ENCODE assay signal across 24 cellular contexts in genomic region chr12:102481705-102482104, GRCh38. TPM values are rescaled to one million over a fixed set of nuclear protein-coding genes. Genes with fewer than 3 reads are reported as not detected.
DNase-seq lines count a peak whose midpoint lies in the region; ATAC-seq, FAIRE-seq and TF ChIP-seq lines count a peak whose summit lies in the region.
"Had no signal": no experiment of that assay in that cellular context is flagged by ENCODE, and none has a peak within 500 bp of the region (broad histone marks: within the 10 kb centered on the region; RNA-seq: fewer than 3 reads in every experiment).

No MANE protein-coding gene starts in this region.

- H3K27me3 Mint-ChIP-seq in memory B cell (no peaks in the 10 kb centered on the region), H9 (ENCODE audit: low read depth) (no peaks in the 10 kb centered on the region)
- H3K27me3 Mint-ChIP-seq: activated naive CD8-positive, alpha-beta T cell treated with anti-CD3 and anti-CD28 coated beads, Interleukin-2, amount 10 ng/mL, durations not matched to agents 7 days and 5 days had no signal

- peaks cover 7 to 47% (median 25%) of the 10 kb centered on the region in 4 donors for H3K4me1 ChIP-seq in liver (ENCODE audit: control insufficient read depth in 4 of 4, insufficient read depth in 4 of 4, low read length in 3 of 4)
- H3K4me1 ChIP-seq in HepG2 (ENCODE audit: insufficient read depth, low read length), result no peaks in the 10 kb centered on the region
- H3K4me1 ChIP-seq in H9 (ENCODE audit: insufficient read depth, low read length), result no peaks in the 10 kb centered on the region; the same call in 1 of the 2 replicates

- peaks cover 0 to 6% (median 0%) of the 10 kb centered on the region in 4 donors for H3K9me3 ChIP-seq in liver (ENCODE audit: control insufficient read depth in 4 of 4, low read length in 3 of 4)
- no peaks in the 10 kb centered on the region for H3K9me3 ChIP-seq in HepG2 (ENCODE audit: low read length)
- no peaks in the 10 kb centered on the region for H3K9me3 ChIP-seq in H9 (ENCODE audit: control insufficient read depth, low read depth, low read length)
- H3K9me3 ChIP-seq: gastroesophageal sphincter, transverse colon had no signal

- H3K18ac ChIP-seq in H9 (ENCODE audit: insufficient read length, low read depth, low read length), result no peak overlapping the region

- H3K27ac ChIP-seq in liver (ENCODE audit: low read depth in 1 of 2, low read length in 2 of 2) (peak overlapping the region; percentile 71 to 76), HepG2 (ENCODE audit: extremely low read length, insufficient read depth, low read length) (no peak overlapping the region), H9 (ENCODE audit: insufficient read length, low read depth, low read length) (no peak overlapping the region)
- H3K27ac ChIP-seq: SJSA1, VCaP had no signal

- BruUV-seq in HepG2 (replicated peaks; lab: Mats Ljungman, UMichigan), result no TSS peak

- H4K20me1 ChIP-seq in HepG2 (ENCODE audit: insufficient read depth, low read length) (no peaks in the 10 kb centered on the region), H9 (ENCODE audit: control insufficient read depth, insufficient read depth, insufficient read length) (no peaks in the 10 kb centered on the region)

- H3K9me3 Mint-ChIP-seq in memory B cell (no peaks in the 10 kb centered on the region), H9 (no peaks in the 10 kb centered on the region)

- H3K4me2 ChIP-seq in HepG2 (ENCODE audit: low read depth, low read length) (no peak overlapping the region), H9 (ENCODE audit: insufficient read depth, insufficient read length, low read length) (no peak overlapping the region)

- H3T11ph ChIP-seq in H9 (ENCODE audit: low read length), result no peak overlapping the region

- H4K5ac ChIP-seq in H9 (ENCODE audit: insufficient read length, low read depth, low read length), result no peak overlapping the region

- H3K56ac ChIP-seq in H9 (ENCODE audit: insufficient read length, low read depth, low read length), result no peak overlapping the region

- H3K4me1 Mint-ChIP-seq in memory B cell, result peaks cover 15% of the 10 kb centered on the region
- peaks cover 7 to 10% of the 10 kb centered on the region in 2 experiments for H3K4me1 Mint-ChIP-seq in H9

- H3K79me2 ChIP-seq in HepG2 (ENCODE audit: insufficient read depth, low read length), result no peaks in the 10 kb centered on the region
- H3K79me2 ChIP-seq in H9 (ENCODE audit: insufficient read depth, low read length), result no peaks in the 10 kb centered on the region

- CTCF ChIA-PET in HepG2 (lab: Yijun Ruan, JAX; ENCODE audit: low intra/inter-chr PET ratio, low total read pairs), result no interaction called here

- no peak overlapping the region for H2AFZ ChIP-seq in HepG2 (ENCODE audit: low read length)
- H2AFZ ChIP-seq in H9 (ENCODE audit: low read length), result no peak overlapping the region

- H3K27me3 ChIP-seq in liver (ENCODE audit: control insufficient read depth in 4 of 4, insufficient read depth in 4 of 4, low read length in 3 of 4), result no peaks in the 10 kb centered on the region
- H3K27me3 ChIP-seq in HepG2 (ENCODE audit: control insufficient read depth in 1 of 2, insufficient read depth in 2 of 2, low read length in 2 of 2), result no peaks in the 10 kb centered on the region
- no peaks in the 10 kb centered on the region for H3K27me3 ChIP-seq in H9 (ENCODE audit: insufficient read depth, low read length)
- H3K27me3 ChIP-seq: gastroesophageal sphincter, SJSA1, transverse colon had no signal

- POLR2A ChIA-PET in HepG2 (lab: Yijun Ruan, JAX), result no interaction called here

- H3K4me3 ChIP-seq in liver (ENCODE audit: low read depth in 1 of 3, low read length in 3 of 3) (peak overlapping the region in 1 of 3 donors; percentile 5), HepG2 (replicated peaks in 1 of 3; ENCODE audit: insufficient read depth in 1 of 3, low read depth in 2 of 3, low read length in 3 of 3) (no peak overlapping the region)
- H3K4me3 ChIP-seq: gastroesophageal sphincter, SJSA1, transverse colon had no signal

- TF ChIP-seq POLR2A in HepG2 (IDR thresholded peaks at IDR 0.05; ENCODE audit: insufficient read depth in 1 of 2, low read depth in 2 of 2, low read length in 2 of 2) (no peak), erythroblast (IDR thresholded peaks at IDR 0.05; ENCODE audit: low read length) (no peak)

- no peak overlapping the region for H3K4ac ChIP-seq in H9 (ENCODE audit: low read depth, low read length)

- H4K8ac ChIP-seq in H9 (replicated peaks; ENCODE audit: insufficient read length, low read depth, low read length), result no peak overlapping the region

- no peak overlapping the region for H3K9ac ChIP-seq in liver (ENCODE audit: low read depth in 1 of 2, low read length in 2 of 2)
- H3K9ac ChIP-seq in HepG2 (ENCODE audit: insufficient read depth, low read depth, low read length), result no peak overlapping the region
- no peak overlapping the region for H3K9ac ChIP-seq in H9 (ENCODE audit: extremely low read depth, insufficient read length, low read length)

- no peak overlapping the region for H2BK5ac ChIP-seq in H9 (ENCODE audit: insufficient read length, low read length)

- H2AK5ac ChIP-seq in H9 (ENCODE audit: insufficient read length, low read length), result no peak overlapping the region

- H3K4me3 Mint-ChIP-seq in memory B cell (no peak overlapping the region), H9 (no peak overlapping the region)
- H3K4me3 Mint-ChIP-seq: activated naive CD8-positive, alpha-beta T cell treated with anti-CD3 and anti-CD28 coated beads, Interleukin-2, amount 10 ng/mL, durations not matched to agents 7 days and 5 days had no signal

- H2BK20ac ChIP-seq in H9 (ENCODE audit: low read depth, low read length, poor library complexity, severe bottlenecking), result no peak overlapping the region

- no peak overlapping the region for H3K14ac ChIP-seq in H9 (ENCODE audit: insufficient read depth, low read length)

- no peaks in the 10 kb centered on the region for H3K79me1 ChIP-seq in H9 (ENCODE audit: insufficient read depth, low read depth, low read length, poor library complexity, severe bottlenecking)

- no peak overlapping the region for H2BK120ac ChIP-seq in H9 (ENCODE audit: low read depth, low read length, poor library complexity, severe bottlenecking)

- no peak overlapping the region for H2BK15ac ChIP-seq in H9 (ENCODE audit: low read depth, low read length)

- H3K36me3 Mint-ChIP-seq in memory B cell (no peaks in the 10 kb centered on the region), H9 (ENCODE audit: insufficient read depth in 1 of 3, low read depth in 3 of 3) (no peaks in the 10 kb centered on the region; a peak in 1 of 7 replicates)

- TF ChIP-seq EP300 in HepG2 (IDR thresholded peaks at IDR 0.05; ENCODE audit: low read depth in 2 of 2, low read length in 2 of 2) (no peak), HepG2 (CRISPR knock-in tag; IDR thresholded peaks at IDR 0.05; ENCODE audit: borderline replicate concordance) (no peak)

- in situ Hi-C loops in HepG2 (cut with HindIII; ENCODE audit: extremely low pct_ligation_motif_present, low pct_unique_long_range_greater_than_20kb), result loop anchor here (5.0 to 25.0 kb wide), 2 partner anchors 169 to 539 kb away; no protein-coding TSS in a partner anchor
- in situ Hi-C loops in SK-MEL-5 (cut with HindIII; ENCODE audit: low pct_unique_long_range_greater_than_20kb, low sequenced_read_pairs), result no loop called here

- TF ChIP-seq CTCF in liver (IDR thresholded peaks at IDR 0.05; ENCODE audit: low read depth, low read length, missing input control) (no peak), HepG2 (CRISPR knock-in tag; IDR thresholded peaks at IDR 0.05) (no peak), H9 (conservative IDR thresholded peaks at IDR 0.05) (no peak)

- no peak overlapping the region for H3K23ac ChIP-seq in H9 (ENCODE audit: insufficient read length, low read depth, low read length)

- DNase-seq in HepG2 (ENCODE audit: low spot score) (no peak), SK-MEL-5 (ENCODE audit: low read depth, low spot score) (peak; percentile 78), memory B cell (ENCODE audit: low spot score in 2 of 2) (no peak), globus pallidus (ENCODE audit: low spot score) (no peak), erythroblast (lab: John Stamatoyannopoulos, UW) (no peak), H9 (no peak)
- DNase-seq: activated CD4-positive, alpha-beta T cell treated with anti-CD3 and anti-CD28 coated beads, Interleukin-2, amount 50 U/mL, for 1 hour; activated naive CD8-positive, alpha-beta T cell treated with anti-CD3 and anti-CD28 coated beads, Interleukin-2, amount 10 ng/mL, durations not matched to agents 7 days and 5 days; effector CD8-positive, alpha-beta T cell; Kasumi-1; kidney; NCI-H1092; nucleus accumbens; stimulated activated CD4-positive, alpha-beta T cell treated with anti-CD3 and anti-CD28 coated beads, Interleukin-4, amount 100 ng/mL, for 24 hours; stimulated activated naive CD8-positive, alpha-beta T cell treated with anti-CD3 and anti-CD28 coated beads, Interleukin-15, Interleukin-2, amounts not matched to agents 100 U/mL and 50 U/mL, for 24 hours; transverse colon had no signal

- ATAC-seq in HepG2 (no peak), memory B cell (ENCODE audit: low read depth) (no peak), HG03442 (IDR thresholded peaks at IDR 0.05; ENCODE audit: unreplicated experiment) (no peak)
- ATAC-seq: esophagus mucosa; gastroesophageal sphincter; stimulated activated naive CD8-positive, alpha-beta T cell treated with anti-CD3 and anti-CD28 coated beads, Interleukin-15, Interleukin-2, amounts not matched to agents 100 U/mL and 50 U/mL, for 24 hours had no signal

- H3K23me2 ChIP-seq in H9 (ENCODE audit: insufficient read length, low read depth, low read length, poor library complexity, severe bottlenecking), result no peaks in the 10 kb centered on the region

- no peak for FAIRE-seq in HepG2 (lab: Jason Lieb, UNC)
- FAIRE-seq: kidney had no signal

- intact Hi-C loops in HepG2 (cut with micrococcal nuclease; ENCODE audit: unreplicated experiment), result loop anchor here (10.0 kb wide), 1 partner anchor 387 kb away; no protein-coding TSS in a partner anchor

- no peak overlapping the region for H2BK12ac ChIP-seq in H9 (ENCODE audit: insufficient read length, low read depth, low read length)

- no peaks in the 10 kb centered on the region for H3K36me3 ChIP-seq in liver (ENCODE audit: control insufficient read depth in 4 of 4, insufficient read depth in 3 of 4, low read depth in 1 of 4, low read length in 3 of 4)
- H3K36me3 ChIP-seq in HepG2 (replicated peaks in 1 of 2; ENCODE audit: control insufficient read depth in 1 of 2, insufficient read depth in 2 of 2, low read length in 2 of 2), result no peaks in the 10 kb centered on the region
- H3K36me3 ChIP-seq: gastroesophageal sphincter, SJSA1, transverse colon had no signal

- H3K27ac Mint-ChIP-seq in memory B cell (peak overlapping the region; percentile 86), H9 (no peak overlapping the region)
- H3K27ac Mint-ChIP-seq: activated naive CD8-positive, alpha-beta T cell treated with anti-CD3 and anti-CD28 coated beads, Interleukin-2, amount 10 ng/mL, durations not matched to agents 7 days and 5 days had no signal

- TF ChIP-seq RAD21 in liver (IDR thresholded peaks at IDR 0.05) (peak; percentile 44 to 48), HepG2 (CRISPR knock-in tag; IDR thresholded peaks at IDR 0.05) (no peak)

- no peak overlapping the region for H4K91ac ChIP-seq in H9 (ENCODE audit: insufficient read length, low read depth, low read length)

RNA-seq across cellular contexts. Expression of gene IGF1, which starts 1.3 kb away (rescaled TPM):
- total RNA-seq in liver (10 to 100 TPM in 1 of 2 donors, under 1 TPM in 1; 0.61 to 42.8 TPM), HepG2 (2016; rRNA removed; fragmentation: Illumina TruSeq; extraction: Trizol) (not detected in 2 replicates), H9 (2021) (not detected in 2 replicates)
- polyA plus RNA-seq in liver (100 to 1,000 TPM in 1 of 2 donors, 10 to 100 TPM in 1; 23.7 to 118 TPM), HepG2 (2011; rRNA removed) (not detected in 2 replicates)
- not detected in 2 replicates for total RNA-seq in HepG2 (2016; cell fraction: cytosol; rRNA removed; fragmentation: Illumina TruSeq; extraction: Trizol; ENCODE audit: low read depth)
- not detected in 2 replicates for total RNA-seq in HepG2 (2016; cell fraction: insoluble cytoplasmic fraction; rRNA removed; fragmentation: Illumina TruSeq; extraction: Trizol)
- total RNA-seq in HepG2 (2016; cell fraction: membrane; rRNA removed; fragmentation: Illumina TruSeq; extraction: Trizol), result not detected in 2 replicates
- total RNA-seq in HepG2 (2016; cell fraction: nucleus; rRNA removed; fragmentation: Illumina TruSeq; extraction: Trizol), result not detected in 2 replicates
- not detected in 2 replicates for polyA plus RNA-seq in HepG2 (2011; cell fraction: cytosol; rRNA removed)
- not detected in 2 replicates for polyA plus RNA-seq in HepG2 (2011; cell fraction: nucleus; rRNA removed)
- polyA plus RNA-seq in HepG2 (2012), result not detected in 2 replicates
- not detected in 2 replicates for polyA plus RNA-seq in HepG2 (2016; cell fraction: cytosol; fragmentation: Illumina TruSeq; extraction: Trizol; ENCODE audit: low read depth)
- polyA plus RNA-seq in HepG2 (2016; cell fraction: insoluble cytoplasmic fraction; fragmentation: Illumina TruSeq; extraction: Trizol; ENCODE audit: low read depth), result not detected in 2 replicates
- not detected in 2 replicates for polyA plus RNA-seq in HepG2 (2016; cell fraction: membrane; fragmentation: Illumina TruSeq; extraction: Trizol; ENCODE audit: low read depth)
- polyA plus RNA-seq in HepG2 (2016; cell fraction: nucleus; fragmentation: Illumina TruSeq; extraction: Trizol; ENCODE audit: insufficient read depth, low read depth), result not detected in 2 replicates
- polyA minus RNA-seq in HepG2 (2011; rRNA and poly(A)+ RNA removed; ENCODE audit: low replicate concordance), result not detected in 2 replicates
- not detected in 2 replicates for polyA minus RNA-seq in HepG2 (2011; cell fraction: cytosol; rRNA and poly(A)+ RNA removed)
- polyA minus RNA-seq in HepG2 (2011; cell fraction: nucleus; rRNA and poly(A)+ RNA removed), result not detected in 2 replicates
- total RNA-seq in SK-MEL-5 (2014; rRNA removed; shearing (Covaris generic)), result 6.0 and 7.5 TPM in 2 replicates
- 5.3 and 9.8 TPM in 2 replicates for polyA plus RNA-seq in SK-MEL-5 (2015; cell fraction: cytosol; rRNA removed)
- polyA plus RNA-seq in SK-MEL-5 (2015; cell fraction: nucleus; rRNA removed), result 1.7 and 3.3 TPM in 2 replicates
- total RNA-seq: G401, NCI-H460 had no signal

Comparison
In these comparisons a context has a peak if more than half of its experiments do, and no peak if none do; other contexts are left out.
1. H3K27ac ChIP-seq: peak in liver (2 of 2); none in HepG2 (single experiment) and H9 (single experiment).